ENCODE assay signal across 15 cellular contexts in the genomic region with DNA sequence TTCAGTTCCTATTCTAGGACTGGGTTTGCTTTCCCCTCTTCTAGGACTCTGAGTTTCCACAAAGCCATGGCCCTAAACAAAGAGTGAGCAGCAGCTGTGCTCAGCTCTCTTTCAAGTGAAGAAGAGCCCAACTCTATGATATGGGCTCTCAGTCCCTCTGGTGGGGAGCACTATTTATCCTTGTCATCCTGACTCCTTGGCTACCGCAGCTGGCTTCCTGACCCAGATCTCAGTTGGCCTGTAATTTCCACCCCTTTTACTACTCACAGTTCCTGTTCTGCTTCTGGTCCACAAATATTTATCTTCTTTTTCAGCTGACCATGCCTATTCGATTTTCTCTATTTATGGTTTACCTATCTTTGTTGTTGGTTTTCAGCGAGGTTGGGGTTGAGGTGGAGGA. TPM values are rescaled to one million over a fixed set of nuclear protein-coding genes. Genes with fewer than 3 reads are reported as not detected.
A peak's percentile ranks its signal among the peaks of the same experiment; 100 is the strongest.
DNase-seq lines count a peak whose midpoint lies in the region; ATAC-seq, FAIRE-seq and TF ChIP-seq lines count a peak whose summit lies in the region.
"Had no signal": no experiment of that assay in that cellular context is flagged by ENCODE, and none has a peak within 500 bp of the region (broad histone marks: within the 10 kb centered on the region; RNA-seq: fewer than 3 reads in every experiment).

No MANE protein-coding gene starts in this region.

- TF ChIP-seq RAD21 in A549 (conservative IDR thresholded peaks at IDR 0.05 in 1 of 2, IDR thresholded peaks at IDR 0.05 in 1 of 2), result no peak
- no peak for TF ChIP-seq RAD21 in H1 (IDR thresholded peaks at IDR 0.05 in 1 of 2, conservative IDR thresholded peaks at IDR 0.05 in 1 of 2; ENCODE audit: low read depth in 2 of 2, low read length in 2 of 2)

- H3K18ac ChIP-seq in H1 (ENCODE audit: extremely low read depth, low read length), result no peak overlapping the region
- H3K18ac ChIP-seq in mesendoderm (ENCODE audit: low read length), result no peak overlapping the region

- H3K23ac ChIP-seq in H1 (ENCODE audit: insufficient read length) (no peak overlapping the region), mesendoderm (ENCODE audit: low read length) (no peak overlapping the region)

- no peak overlapping the region for H2AK5ac ChIP-seq in H1 (ENCODE audit: low read depth, low read length)
- H2AK5ac ChIP-seq in mesendoderm (ENCODE audit: low read length), result no peak overlapping the region

- H3K9me3 ChIP-seq in A549 (no peaks in the 10 kb centered on the region), H1 (ENCODE audit: insufficient read depth in 2 of 2, low read depth in 1 of 2, low read length in 1 of 2) (no peaks in the 10 kb centered on the region)
- H3K9me3 ChIP-seq in effector memory CD4-positive, alpha-beta T cell (ENCODE audit: control insufficient read depth, low read length), result no peaks in the 10 kb centered on the region
- H3K9me3 ChIP-seq: BE2C had no signal

- H4K91ac ChIP-seq in H1 (replicated peaks; ENCODE audit: insufficient read length, low read length), result no peak overlapping the region

- H3K27me3 Mint-ChIP-seq in activated T-cell treated with anti-CD3 and anti-CD28 coated beads, Interleukin-2, amount 50 U/mL, for 72 hours (ENCODE audit: low read depth), result peaks cover 14% of the 10 kb centered on the region
- H3K27me3 Mint-ChIP-seq: IgD-negative memory B cell had no signal

- no peak overlapping the region for H2BK5ac ChIP-seq in H1 (ENCODE audit: low read depth, low read length)
- no peak overlapping the region for H2BK5ac ChIP-seq in mesendoderm (ENCODE audit: low read length)

- H3K56ac ChIP-seq in H1 (replicated peaks; ENCODE audit: insufficient read length, low read depth, low read length) (no peak overlapping the region), mesendoderm (ENCODE audit: low read length) (no peak overlapping the region)

- no peaks in the 10 kb centered on the region for H3K79me2 ChIP-seq in H1 (ENCODE audit: control insufficient read depth in 1 of 2, insufficient read depth in 2 of 2, low read length in 2 of 2)
- no peaks in the 10 kb centered on the region for H3K79me2 ChIP-seq in mesendoderm (ENCODE audit: control insufficient read depth, insufficient read depth, low read length)

- ATAC-seq in A549, result no peak
- ATAC-seq in activated T-cell treated with anti-CD3 and anti-CD28 coated beads, Interleukin-2, amount 50 U/mL, for 72 hours (replicated peaks in 1 of 2), result no peak

- H3K4me1 ChIP-seq in A549 (peaks cover 10% of the 10 kb centered on the region; the same call in 1 of the 3 replicates), H1 (replicated peaks in 1 of 4; ENCODE audit: control insufficient read depth in 3 of 4, insufficient read depth in 4 of 4, low read length in 3 of 4) (no peaks in the 10 kb centered on the region; a peak in 2 of 7 replicates), mesendoderm (ENCODE audit: control insufficient read depth, low read depth, low read length) (no peaks in the 10 kb centered on the region)
- H3K4me1 ChIP-seq in effector memory CD4-positive, alpha-beta T cell (ENCODE audit: control insufficient read depth, insufficient read depth, low read length, poor library complexity, severe bottlenecking), result no peaks in the 10 kb centered on the region
- H3K4me1 ChIP-seq: BE2C had no signal

- H2BK15ac ChIP-seq in H1 (ENCODE audit: low read length), result no peak overlapping the region
- no peak overlapping the region for H2BK15ac ChIP-seq in mesendoderm (replicated peaks; ENCODE audit: low read depth)

- TF ChIP-seq POLR2A in A549 (IDR thresholded peaks at IDR 0.05; ENCODE audit: low read length) (no peak), H1 (IDR thresholded peaks at IDR 0.05; ENCODE audit: control extremely low read depth in 1 of 2, low read depth in 2 of 2, low read length in 2 of 2) (no peak)

- H3K36me3 ChIP-seq in H1 (ENCODE audit: control insufficient read depth in 2 of 4, insufficient read depth in 4 of 4, low read length in 3 of 4), result no peaks in the 10 kb centered on the region
- H3K36me3 ChIP-seq in mesendoderm (ENCODE audit: control insufficient read depth, insufficient read depth, low read length), result no peaks in the 10 kb centered on the region
- H3K36me3 ChIP-seq in effector memory CD4-positive, alpha-beta T cell (ENCODE audit: control insufficient read depth, insufficient read depth, low read length), result no peaks in the 10 kb centered on the region
- H3K36me3 ChIP-seq: BE2C had no signal

- FAIRE-seq in A549 (lab: Jason Lieb, UNC) (peak; percentile 88), GM19239 (lab: Jason Lieb, UNC) (peak; percentile 48), H1 (lab: Jason Lieb, UNC) (peak; percentile 71)
- FAIRE-seq: A204.1 had no signal

- H2BK20ac ChIP-seq in H1 (ENCODE audit: low read length), result no peak overlapping the region

- H2BK12ac ChIP-seq in H1 (ENCODE audit: low read depth, low read length), result no peak overlapping the region

- no peak overlapping the region for H3K4me3 ChIP-seq in A549
- no peak overlapping the region for H3K4me3 ChIP-seq in H1 (ENCODE audit: extremely low read depth in 1 of 4, insufficient read depth in 2 of 4, low read depth in 3 of 4, low read length in 4 of 4)
- no peak overlapping the region for H3K4me3 ChIP-seq in mesendoderm (ENCODE audit: low read length)
- no peak overlapping the region for H3K4me3 ChIP-seq in effector memory CD4-positive, alpha-beta T cell (ENCODE audit: insufficient read depth, low read depth, low read length, poor library complexity, severe bottlenecking)
- H3K4me3 ChIP-seq: GM23248 had no signal

- H3K79me1 ChIP-seq in H1 (ENCODE audit: low read depth, low read length) (no peaks in the 10 kb centered on the region), mesendoderm (ENCODE audit: low read length) (no peaks in the 10 kb centered on the region)

- peaks cover 19% of the 10 kb centered on the region for H3K4me1 Mint-ChIP-seq in activated T-cell treated with anti-CD3 and anti-CD28 coated beads, Interleukin-2, amount 50 U/mL, for 72 hours (ENCODE audit: low read depth)
- H3K4me1 Mint-ChIP-seq: H9, IgD-negative memory B cell had no signal

- H3K4me3 Mint-ChIP-seq in activated T-cell treated with anti-CD3 and anti-CD28 coated beads, Interleukin-2, amount 50 U/mL, for 72 hours, result no peak overlapping the region
- H3K4me3 Mint-ChIP-seq: CD4-positive, alpha-beta memory T cell; H9; IgD-negative memory B cell had no signal

- H2BK120ac ChIP-seq in H1 (replicated peaks; ENCODE audit: low read depth, low read length), result no peak overlapping the region
- no peak overlapping the region for H2BK120ac ChIP-seq in mesendoderm (ENCODE audit: low read depth, low read length)

- H3K27me3 ChIP-seq in H1 (replicated peaks in 1 of 4; ENCODE audit: control insufficient read depth in 3 of 4, extremely low read depth in 1 of 4, insufficient read depth in 3 of 4, low read length in 3 of 4), result no peaks in the 10 kb centered on the region
- H3K27me3 ChIP-seq in mesendoderm (ENCODE audit: insufficient read depth, low read length, poor library complexity), result no peaks in the 10 kb centered on the region
- H3K27me3 ChIP-seq in effector memory CD4-positive, alpha-beta T cell (replicated peaks; ENCODE audit: control insufficient read depth, insufficient read depth, low read length, poor library complexity, severe bottlenecking), result no peaks in the 10 kb centered on the region
- H3K27me3 ChIP-seq: BE2C had no signal

- H3K4ac ChIP-seq in H1 (replicated peaks; ENCODE audit: insufficient read length, low read depth, low read length), result no peak overlapping the region
- peak overlapping the region; percentile 16 for H3K4ac ChIP-seq in mesendoderm (ENCODE audit: low read depth, low read length)

- CTCF ChIA-PET in A549 (lab: Yijun Ruan, JAX), result interaction anchor here (0.7 to 1.5 kb wide), 7 partner anchors 9 to 97 kb away, joined by 3 to 6 read pairs (median 4); no protein-coding TSS in a partner anchor
- CTCF ChIA-PET in H1 (lab: Charles Lee; ENCODE audit: partially characterized antibody), result interaction anchor here (1.0 to 2.0 kb wide), 3 partner anchors 9 to 68 kb away, joined by 3 to 5 read pairs (median 4); no protein-coding TSS in a partner anchor

- no peak for TF ChIP-seq CTCF in A549 (IDR thresholded peaks at IDR 0.05)
- TF ChIP-seq CTCF in H1 (IDR thresholded peaks at IDR 0.05; ENCODE audit: control extremely low read depth in 1 of 3, insufficient read depth in 1 of 3, low read depth in 1 of 3, low read length in 3 of 3), result no peak

- H3K9ac ChIP-seq in H1 (replicated peaks in 1 of 4; ENCODE audit: extremely low read depth in 1 of 4, low read depth in 3 of 4, low read length in 3 of 4) (no peak overlapping the region), mesendoderm (ENCODE audit: low read length) (no peak overlapping the region)
- H3K9ac ChIP-seq: GM23248 had no signal

- no peak overlapping the region for H4K8ac ChIP-seq in H1 (ENCODE audit: extremely low read depth, insufficient read depth, low read length)
- H4K8ac ChIP-seq in mesendoderm (ENCODE audit: low read depth, low read length), result no peak overlapping the region

- H3K23me2 ChIP-seq in H1 (ENCODE audit: low read depth, low read length), result no peaks in the 10 kb centered on the region

- no peak overlapping the region for H2AFZ ChIP-seq in H1 (ENCODE audit: low read length)
- H2AFZ ChIP-seq: GM23248 had no signal

- no peak overlapping the region for H3K14ac ChIP-seq in H1 (ENCODE audit: insufficient read length)

- no peaks in the 10 kb centered on the region for H4K20me1 ChIP-seq in H1 (replicated peaks in 1 of 2; ENCODE audit: control insufficient read depth in 1 of 2, insufficient read depth in 2 of 2, low read length in 2 of 2)

- no peaks in the 10 kb centered on the region for H3K36me3 Mint-ChIP-seq in activated T-cell treated with anti-CD3 and anti-CD28 coated beads, Interleukin-2, amount 50 U/mL, for 72 hours (ENCODE audit: insufficient read depth in 2 of 2)
- H3K36me3 Mint-ChIP-seq: CD4-positive, alpha-beta memory T cell; IgD-negative memory B cell had no signal

- H3K4me2 ChIP-seq in A549 (no peak overlapping the region), H1 (ENCODE audit: insufficient read depth in 1 of 2, low read depth in 2 of 2, low read length in 2 of 2) (no peak overlapping the region), mesendoderm (ENCODE audit: low read length) (no peak overlapping the region)

- no peak overlapping the region for H3K27ac ChIP-seq in A549
- no peak overlapping the region for H3K27ac ChIP-seq in H1 (ENCODE audit: low read depth, low read length)
- no peak overlapping the region for H3K27ac ChIP-seq in mesendoderm (ENCODE audit: low read depth, low read length)
- H3K27ac ChIP-seq in effector memory CD4-positive, alpha-beta T cell (ENCODE audit: insufficient read depth, low read length, poor library complexity, severe bottlenecking), result no peak overlapping the region
- H3K27ac ChIP-seq: C4-2B, GM23248 had no signal

- TF ChIP-seq EP300 in A549 (IDR thresholded peaks at IDR 0.05) (no peak), H1 (IDR thresholded peaks at IDR 0.05; ENCODE audit: borderline replicate concordance in 1 of 2, low read depth in 2 of 2, low read length in 2 of 2) (no peak)

- no peaks in the 10 kb centered on the region for H3K9me3 Mint-ChIP-seq in activated T-cell treated with anti-CD3 and anti-CD28 coated beads, Interleukin-2, amount 50 U/mL, for 72 hours
- H3K9me3 Mint-ChIP-seq: IgD-negative memory B cell had no signal

- POLR2A ChIA-PET in A549 (lab: Yijun Ruan, JAX), result no interaction called here
- POLR2A ChIA-PET in H1 (lab: Charles Lee; ENCODE audit: partially characterized antibody), result no interaction called here

- 61% methylated on average over 3 of the region's 3 CpGs for WGBS in A549 (ENCODE audit: missing lambda C conversion rate)
- 91% methylated on average over 3 of the region's 3 CpGs; no CpG with 5 or more reads in 1 of the 2 experiments for WGBS in H1 (ENCODE audit: extremely low coverage in 1 of 2, insufficient coverage in 1 of 2, insufficient read length in 1 of 2, insufficient replicate concordance in 2 of 2, low coverage in 1 of 2, low lambda C conversion rate in 2 of 2, missing lambda C conversion rate in 1 of 2), 2 experiments
- WGBS in mesendoderm (ENCODE audit: extremely low coverage, insufficient coverage, low lambda C conversion rate), result no CpG with 5 or more reads among the region's 3 CpGs

- H3K27ac Mint-ChIP-seq in activated T-cell treated with anti-CD3 and anti-CD28 coated beads, Interleukin-2, amount 50 U/mL, for 72 hours, result no peak overlapping the region
- H3K27ac Mint-ChIP-seq: CD4-positive, alpha-beta memory T cell; H9; IgD-negative memory B cell had no signal

- H4K5ac ChIP-seq in H1 (ENCODE audit: insufficient read length, low read depth, low read length) (no peak overlapping the region), mesendoderm (ENCODE audit: low read length) (no peak overlapping the region)

- DNase-seq in A549 (ENCODE audit: low read depth in 1 of 2, low spot score in 1 of 2), result no peak
- DNase-seq in GM19239 (ENCODE audit: insufficient read length, low spot score), result no peak
- DNase-seq in H1 (ENCODE audit: low read depth in 1 of 2, low spot score in 2 of 2), result no peak
- no peak for DNase-seq in mesendoderm
- no peak for DNase-seq in effector memory CD4-positive, alpha-beta T cell
- no peak for DNase-seq in stimulated activated CD4-positive, alpha-beta T cell treated with anti-CD3 and anti-CD28 coated beads, Interleukin-4, amount 100 ng/mL, for 24 hours
- DNase-seq in activated T-cell treated with anti-CD3 and anti-CD28 coated beads, Interleukin-2, amount 50 U/mL, for 72 hours, result no peak
- DNase-seq: BE2C; CD4-positive, alpha-beta memory T cell; GF-D8; GM23248; H9 had no signal

RNA-seq across cellular contexts. Expression of a gene that starts 33.8 kb away (rescaled TPM):
- polyA plus RNA-seq in A549 (2011; rRNA removed) (6.4 and 6.9 TPM in 2 replicates), A549 (2017; fragmentation: RNase III; extraction: RNeasy Plus Mini Kit Qiagen cat#74134 plus additional on column Dnase treatment) (4.3 to 6.1 TPM (median 4.7 TPM) in 3 replicates), H1 (2011; rRNA removed) (1.1 TPM in 2 replicates)
- polyA plus RNA-seq in A549 (2012; cell fraction: cytosol; rRNA removed), result 1.4 and 1.7 TPM in 2 replicates
- 0.62 and 0.71 TPM in 2 replicates for polyA plus RNA-seq in A549 (2012; cell fraction: nucleus; rRNA removed)
- 2.9 and 4.5 TPM in 2 replicates for polyA minus RNA-seq in A549 (2011; rRNA and poly(A)+ RNA removed)
- 2.3 and 2.6 TPM in 2 replicates for total RNA-seq in H1 (2021; fragmentation: NEBNext Ultra II Directional; extraction: Animal tissue kit (Norgen Biotek cat#: 25700))
- 1.2 TPM for polyA plus RNA-seq in H1 (2011; cell fraction: cytosol; rRNA removed)
- polyA plus RNA-seq in H1 (2011; cell fraction: nucleus; rRNA removed), result 1.3 TPM
- polyA plus RNA-seq in H1 (2012, experiment 1 of 2), result 1.6 to 2.3 TPM (median 1.8 TPM) in 4 replicates
- 0.28 TPM for polyA plus RNA-seq in H1 (2012, experiment 2 of 2)
- 0.87 TPM for polyA plus RNA-seq in H1 (2013, experiment 1 of 2)
- 1.1 TPM for polyA plus RNA-seq in H1 (2013, experiment 2 of 2)
- 5.2 and 7.9 TPM in 2 replicates for polyA minus RNA-seq in H1 (2011; rRNA and poly(A)+ RNA removed)
- polyA minus RNA-seq in H1 (2011; cell fraction: cytosol; rRNA and poly(A)+ RNA removed), result 0.73 TPM
- polyA minus RNA-seq in H1 (2011; cell fraction: nucleus; rRNA and poly(A)+ RNA removed), result 4.7 TPM
- polyA plus RNA-seq in mesendoderm (2013, experiment 1 of 2), result 1.1 TPM
- 1.3 TPM for polyA plus RNA-seq in mesendoderm (2013, experiment 2 of 2)
- total RNA-seq in activated T-cell treated with anti-CD3 and anti-CD28 coated beads, Interleukin-2, amount 50 U/mL, for 72 hours, result 10 to 100 TPM; 15.0 to 19.5 TPM

RNA-seq across cellular contexts. Expression of a gene that starts 37.9 kb away (rescaled TPM):
- polyA plus RNA-seq in A549 (2011; rRNA removed) (159 and 190 TPM in 2 replicates), A549 (2017; fragmentation: RNase III; extraction: RNeasy Plus Mini Kit Qiagen cat#74134 plus additional on column Dnase treatment) (63.5 to 73.0 TPM (median 66.5 TPM) in 3 replicates), H1 (2011; rRNA removed) (58.9 and 93.7 TPM in 2 replicates)
- 69.8 and 74.5 TPM in 2 replicates for polyA plus RNA-seq in A549 (2012; cell fraction: cytosol; rRNA removed)
- polyA plus RNA-seq in A549 (2012; cell fraction: nucleus; rRNA removed), result 17.1 and 30.8 TPM in 2 replicates
- polyA minus RNA-seq in A549 (2011; rRNA and poly(A)+ RNA removed), result 41.3 and 45.5 TPM in 2 replicates
- 66.0 and 67.7 TPM in 2 replicates for total RNA-seq in H1 (2021; fragmentation: NEBNext Ultra II Directional; extraction: Animal tissue kit (Norgen Biotek cat#: 25700))
- 75.8 TPM for polyA plus RNA-seq in H1 (2011; cell fraction: cytosol; rRNA removed)
- 54.4 TPM for polyA plus RNA-seq in H1 (2011; cell fraction: nucleus; rRNA removed)
- polyA plus RNA-seq in H1 (2012, experiment 1 of 2), result 66.9 to 74.6 TPM (median 71.1 TPM) in 4 replicates
- polyA plus RNA-seq in H1 (2012, experiment 2 of 2), result 41.2 TPM
- polyA plus RNA-seq in H1 (2013, experiment 1 of 2), result 38.0 TPM
- polyA plus RNA-seq in H1 (2013, experiment 2 of 2), result 43.5 TPM
- 44.2 and 54.2 TPM in 2 replicates for polyA minus RNA-seq in H1 (2011; rRNA and poly(A)+ RNA removed)
- 9.7 TPM for polyA minus RNA-seq in H1 (2011; cell fraction: cytosol; rRNA and poly(A)+ RNA removed)
- 14.7 TPM for polyA minus RNA-seq in H1 (2011; cell fraction: nucleus; rRNA and poly(A)+ RNA removed)
- polyA plus RNA-seq in mesendoderm (2013, experiment 1 of 2), result 49.6 TPM
- 49.6 TPM for polyA plus RNA-seq in mesendoderm (2013, experiment 2 of 2)
- 10 to 100 TPM; 34.6 to 42.8 TPM for total RNA-seq in activated T-cell treated with anti-CD3 and anti-CD28 coated beads, Interleukin-2, amount 50 U/mL, for 72 hours
